In the genomic region with DNA sequence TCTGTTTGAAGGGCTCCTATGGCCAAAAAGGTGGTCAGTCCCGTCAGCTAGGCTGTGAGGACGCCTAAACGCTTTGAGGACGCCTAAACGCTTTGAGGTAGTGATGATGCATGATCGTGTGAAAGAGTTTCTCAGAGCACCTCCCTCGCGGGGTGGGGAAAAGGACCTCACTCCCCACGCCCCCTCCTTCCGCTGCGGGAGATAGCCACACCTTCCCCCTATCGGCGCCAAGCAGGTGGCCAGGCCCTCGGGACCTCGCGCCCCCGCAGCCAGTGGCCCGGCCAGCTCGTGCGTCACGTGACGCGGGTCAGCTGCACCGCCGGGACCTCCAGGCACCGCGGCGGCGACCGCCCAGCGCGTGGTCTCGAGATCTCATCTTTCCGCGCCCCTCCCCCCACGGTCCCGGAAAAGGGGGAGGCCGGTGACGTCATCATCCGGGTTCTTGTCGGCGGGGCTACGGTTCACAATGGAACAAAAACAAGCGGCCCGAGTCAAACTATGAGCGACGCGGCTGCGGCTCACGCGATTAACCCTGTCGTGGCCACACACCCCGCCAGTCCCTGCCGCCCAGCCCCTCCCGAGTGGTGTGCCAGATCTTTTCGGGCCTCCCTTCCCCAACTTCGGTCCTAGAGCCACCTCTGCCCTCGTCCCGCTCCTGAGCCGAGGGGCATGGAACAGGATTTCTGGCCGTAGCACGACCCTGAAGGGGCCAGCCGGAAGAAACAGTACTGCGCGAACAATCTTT, we compare ENCODE assay signal across 1 cellular context.
TF ChIP-seq lines count a peak whose summit lies in the region.

No MANE protein-coding gene starts in this region.

TF ChIP-seq in SK-N-SH treated with all-trans-retinoic acid at 6 μM for 48 hours, 23 proteins besides CTCF, POLR2A, EP300 and RAD21 (continued from another document):
- TF ChIP-seq, protein P1, sequence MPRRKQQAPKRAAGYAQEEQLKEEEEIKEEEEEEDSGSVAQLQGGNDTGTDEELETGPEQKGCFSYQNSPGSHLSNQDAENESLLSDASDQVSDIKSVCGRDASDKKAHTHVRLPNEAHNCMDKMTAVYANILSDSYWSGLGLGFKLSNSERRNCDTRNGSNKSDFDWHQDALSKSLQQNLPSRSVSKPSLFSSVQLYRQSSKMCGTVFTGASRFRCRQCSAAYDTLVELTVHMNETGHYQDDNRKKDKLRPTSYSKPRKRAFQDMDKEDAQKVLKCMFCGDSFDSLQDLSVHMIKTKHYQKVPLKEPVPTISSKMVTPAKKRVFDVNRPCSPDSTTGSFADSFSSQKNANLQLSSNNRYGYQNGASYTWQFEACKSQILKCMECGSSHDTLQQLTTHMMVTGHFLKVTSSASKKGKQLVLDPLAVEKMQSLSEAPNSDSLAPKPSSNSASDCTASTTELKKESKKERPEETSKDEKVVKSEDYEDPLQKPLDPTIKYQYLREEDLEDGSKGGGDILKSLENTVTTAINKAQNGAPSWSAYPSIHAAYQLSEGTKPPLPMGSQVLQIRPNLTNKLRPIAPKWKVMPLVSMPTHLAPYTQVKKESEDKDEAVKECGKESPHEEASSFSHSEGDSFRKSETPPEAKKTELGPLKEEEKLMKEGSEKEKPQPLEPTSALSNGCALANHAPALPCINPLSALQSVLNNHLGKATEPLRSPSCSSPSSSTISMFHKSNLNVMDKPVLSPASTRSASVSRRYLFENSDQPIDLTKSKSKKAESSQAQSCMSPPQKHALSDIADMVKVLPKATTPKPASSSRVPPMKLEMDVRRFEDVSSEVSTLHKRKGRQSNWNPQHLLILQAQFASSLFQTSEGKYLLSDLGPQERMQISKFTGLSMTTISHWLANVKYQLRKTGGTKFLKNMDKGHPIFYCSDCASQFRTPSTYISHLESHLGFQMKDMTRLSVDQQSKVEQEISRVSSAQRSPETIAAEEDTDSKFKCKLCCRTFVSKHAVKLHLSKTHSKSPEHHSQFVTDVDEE (CRISPR knock-in tag; IDR thresholded peaks at IDR 0.05): peak; percentile 88
- TF ChIP-seq ZNF565 (CRISPR knock-in tag; conservative IDR thresholded peaks at IDR 0.05; ENCODE audit: low read depth): peak; percentile 67; the same call in 1 of the 2 replicates
- TF ChIP-seq ZFP3 (CRISPR knock-in tag; IDR thresholded peaks at IDR 0.05): peak; percentile 84
